3 cellular contexts compared by ENCODE assay signal in genomic region chr12:51897181-51897580, GRCh38.
TF ChIP-seq lines count a peak whose summit lies in the region.

No MANE protein-coding gene starts in this region.

TF ChIP-seq in liver, 16 proteins besides CTCF, POLR2A, EP300 and RAD21:
- no peak for TF ChIP-seq TAF1 (conservative IDR thresholded peaks at IDR 0.05)
- TF ChIP-seq REST (IDR thresholded peaks at IDR 0.05), result no peak
- peak; percentile 11 for TF ChIP-seq NR2F2 (IDR thresholded peaks at IDR 0.05)
- TF ChIP-seq RXRA (IDR thresholded peaks at IDR 0.05), result no peak

TF ChIP-seq in HepG2, 621 proteins besides CTCF, POLR2A, EP300 and RAD21:
- TF ChIP-seq MIXL1 (CRISPR knock-in tag; IDR thresholded peaks at IDR 0.05) (no peak), ZFP1 (CRISPR knock-in tag; IDR thresholded peaks at IDR 0.05) (no peak), NBN (conservative IDR thresholded peaks at IDR 0.05) (no peak), BATF2 (CRISPR knock-in tag; IDR thresholded peaks at IDR 0.05) (no peak), ZNF468 (CRISPR knock-in tag; IDR thresholded peaks at IDR 0.05) (no peak), MTF1 (CRISPR knock-in tag; IDR thresholded peaks at IDR 0.05) (no peak), ZNF20 (CRISPR knock-in tag; IDR thresholded peaks at IDR 0.05) (no peak), ZNF703 (CRISPR knock-in tag; IDR thresholded peaks at IDR 0.05; ENCODE audit: borderline replicate concordance) (no peak), ZFX (CRISPR knock-in tag; IDR thresholded peaks at IDR 0.05; ENCODE audit: low read depth) (no peak), FOXO1 (CRISPR knock-in tag; IDR thresholded peaks at IDR 0.05) (no peak), ZNF33B (CRISPR knock-in tag; IDR thresholded peaks at IDR 0.05) (no peak), BRF2 (CRISPR knock-in tag; IDR thresholded peaks at IDR 0.05) (no peak)

TF ChIP-seq in HEK293T, 16 proteins besides CTCF, POLR2A, EP300 and RAD21:
- no peak for TF ChIP-seq CTBP1 (IDR thresholded peaks at IDR 0.05; ENCODE audit: borderline replicate concordance)
- TF ChIP-seq NFRKB (IDR thresholded peaks at IDR 0.05), result no peak
- no peak for TF ChIP-seq PKNOX1 (IDR thresholded peaks at IDR 0.05)
- TF ChIP-seq FOXM1 (IDR thresholded peaks at IDR 0.05; ENCODE audit: borderline replicate concordance), result no peak
- TF ChIP-seq ARNT (IDR thresholded peaks at IDR 0.05), result no peak
- TF ChIP-seq LEF1 (IDR thresholded peaks at IDR 0.05; ENCODE audit: borderline replicate concordance), result no peak
- TF ChIP-seq SP1 (IDR thresholded peaks at IDR 0.05), result no peak
- TF ChIP-seq ZNF384 (IDR thresholded peaks at IDR 0.05), result no peak
- TF ChIP-seq FOXK2 (IDR thresholded peaks at IDR 0.05), result no peak
- TF ChIP-seq HDGF (IDR thresholded peaks at IDR 0.05; ENCODE audit: borderline replicate concordance), result no peak
- no peak for TF ChIP-seq ELF4 (IDR thresholded peaks at IDR 0.05)
- TF ChIP-seq L3MBTL2 (conservative IDR thresholded peaks at IDR 0.05), result no peak
- TF ChIP-seq FOXA1 (IDR thresholded peaks at IDR 0.05), result no peak
- no peak for TF ChIP-seq SUZ12 (IDR thresholded peaks at IDR 0.05)
- no peak for TF ChIP-seq TARDBP (IDR thresholded peaks at IDR 0.05)
